In genomic region chr5:69099302-69099701, GRCh38 we compare ENCODE assay signal across 25 cellular contexts.
"Had no signal": no experiment of that assay in that cellular context is flagged by ENCODE, and none has a peak within 500 bp of the region (broad histone marks: within the 10 kb centered on the region; RNA-seq: fewer than 3 reads in every experiment).

No MANE protein-coding gene starts in this region.

- ATAC-seq: activated CD4-positive, alpha-beta T cell treated with anti-CD3 and anti-CD28 coated beads for 36 hours; esophagus mucosa; gastrocnemius medialis had no signal

- H3K9me3 Mint-ChIP-seq: activated B cell treated with CpG ODN at 0.5 μM for 24 hours; stimulated activated naive CD8-positive, alpha-beta T cell treated with anti-CD3 and anti-CD28 coated beads, Interleukin-15, Interleukin-2, amounts not matched to agents 100 ng/mL and 50 ng/mL, for 24 hours; T-helper 1 cell treated with Interleukin-12 subunit alpha and Interleukin-12 subunit beta and Interleukin-4 antibody, amounts not matched to agents 30 μg/mL and 1 μg/mL, for 36 hours had no signal

- FAIRE-seq: astrocyte, colon, endothelial cell of umbilical vein had no signal

- H3K27ac Mint-ChIP-seq: activated B cell treated with CpG ODN at 0.5 μM for 24 hours; activated CD4-positive, alpha-beta T cell treated with anti-CD3 and anti-CD28 coated beads for 36 hours; stimulated activated naive CD8-positive, alpha-beta T cell treated with anti-CD3 and anti-CD28 coated beads, Interleukin-15, Interleukin-2, amounts not matched to agents 100 ng/mL and 50 ng/mL, for 24 hours; T-helper 1 cell treated with Interleukin-12 subunit alpha and Interleukin-12 subunit beta and Interleukin-4 antibody, amounts not matched to agents 30 μg/mL and 1 μg/mL, for 36 hours had no signal

- H3K27me3 ChIP-seq: adrenal gland, gastrocnemius medialis, ovary, right atrium auricular region, spleen, tibial artery had no signal

- DNase-seq: activated B cell treated with CpG ODN at 0.5 μM for 24 hours; activated CD4-positive, alpha-beta T cell treated with anti-CD3 and anti-CD28 coated beads for 36 hours; activated CD4-positive, alpha-beta T cell treated with anti-CD3 and anti-CD28 coated beads, Interleukin-2, amount 50 U/mL, for 48 hours; activated gamma-delta T cell; activated T-cell treated with anti-CD3 and anti-CD28 coated beads for 4 hours; adrenal gland; central memory CD4-positive, alpha-beta T cell; effector memory CD4-positive, alpha-beta T cell; gastrocnemius medialis; hippocampal formation; left ventricle myocardium inferior; ovary; psoas muscle; spleen; stimulated activated CD4-positive, alpha-beta T cell treated with anti-CD3 and anti-CD28 coated beads, Interleukin-4, amount 100 ng/mL, for 4 hours; T1000; tibial artery had no signal

- H3K27ac ChIP-seq: adrenal gland, left ventricle myocardium inferior, ovary, psoas muscle, spleen, tibial artery had no signal

- H3K4me3 Mint-ChIP-seq: activated B cell treated with CpG ODN at 0.5 μM for 24 hours; activated CD4-positive, alpha-beta T cell treated with anti-CD3 and anti-CD28 coated beads for 36 hours; activated naive CD8-positive, alpha-beta T cell; stimulated activated naive CD8-positive, alpha-beta T cell treated with anti-CD3 and anti-CD28 coated beads, Interleukin-15, Interleukin-2, amounts not matched to agents 100 ng/mL and 50 ng/mL, for 24 hours; T-helper 1 cell treated with Interleukin-12 subunit alpha and Interleukin-12 subunit beta and Interleukin-4 antibody, amounts not matched to agents 30 μg/mL and 1 μg/mL, for 36 hours had no signal

- H3K4me3 ChIP-seq: adrenal gland, gastrocnemius medialis, left ventricle myocardium inferior, ovary, psoas muscle, right atrium auricular region, spleen, tibial artery had no signal

- H3K27me3 Mint-ChIP-seq: activated B cell treated with CpG ODN at 0.5 μM for 24 hours; activated CD4-positive, alpha-beta T cell treated with anti-CD3 and anti-CD28 coated beads for 36 hours; activated naive CD8-positive, alpha-beta T cell; stimulated activated naive CD8-positive, alpha-beta T cell treated with anti-CD3 and anti-CD28 coated beads, Interleukin-15, Interleukin-2, amounts not matched to agents 100 ng/mL and 50 ng/mL, for 24 hours had no signal

- H3K9me3 ChIP-seq: adrenal gland, gastrocnemius medialis, left ventricle myocardium inferior, ovary, psoas muscle, right atrium auricular region, spleen, tibial artery had no signal

- H3K36me3 ChIP-seq: ovary had no signal
